ENCODE assay signal across 8 cellular contexts in the genomic region with DNA sequence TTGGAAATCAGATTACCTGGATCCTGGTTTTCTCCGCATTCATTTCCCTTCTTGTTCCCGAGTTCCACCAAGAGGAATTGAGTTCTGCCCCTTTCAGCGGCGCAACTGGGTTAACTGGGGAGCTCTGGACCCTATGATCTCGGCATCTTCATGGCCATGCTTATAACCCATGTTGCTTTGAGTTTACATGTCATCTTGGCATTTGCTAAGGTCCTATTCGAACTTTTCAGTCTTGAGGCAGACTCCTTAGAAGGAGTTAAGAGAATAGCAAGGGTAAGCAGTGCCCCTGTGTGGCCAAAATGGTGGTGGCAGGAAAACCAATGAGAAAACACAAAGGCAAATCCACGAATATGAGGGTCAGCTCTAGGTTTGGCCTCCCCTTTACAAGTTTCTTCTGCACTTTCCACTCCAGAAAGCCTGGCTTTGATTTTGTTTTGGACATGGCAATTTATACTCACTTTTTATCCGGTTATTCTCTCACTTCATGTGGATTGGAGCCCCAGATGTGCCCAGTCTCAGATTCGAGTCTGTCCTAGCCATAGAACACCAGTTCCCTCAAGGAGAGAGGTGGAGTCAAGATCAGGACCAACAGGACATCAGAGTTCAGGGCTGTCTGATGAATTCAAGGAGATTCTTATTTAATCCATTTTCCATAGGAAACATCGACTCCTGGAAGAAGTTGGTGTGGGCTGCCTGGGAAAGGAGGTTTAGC. TPM values are rescaled to one million over a fixed set of nuclear protein-coding genes. Genes with fewer than 3 reads are reported as not detected.
A peak's percentile ranks its signal among the peaks of the same experiment; 100 is the strongest.
DNase-seq lines count a peak whose midpoint lies in the region; FAIRE-seq and TF ChIP-seq lines count a peak whose summit lies in the region.

No MANE protein-coding gene starts in this region.

- H3K36me3 ChIP-seq in KMS-11 (ENCODE audit: insufficient read depth) (no peaks in the 10 kb centered on the region), astrocyte (ENCODE audit: insufficient read depth, low read length) (no peaks in the 10 kb centered on the region), hepatocyte (replicated peaks; ENCODE audit: insufficient read depth, low read depth) (no peaks in the 10 kb centered on the region)

- no peak overlapping the region for H3K27ac Mint-ChIP-seq in astrocyte (ENCODE audit: unreplicated experiment)

- peak; percentile 94 for FAIRE-seq in astrocyte (lab: Jason Lieb, UNC)

- no peaks in the 10 kb centered on the region for H3K9me3 Mint-ChIP-seq in astrocyte (ENCODE audit: unreplicated experiment)

- H3K9me3 ChIP-seq in astrocyte (ENCODE audit: insufficient read depth, low read depth, low read length) (no peaks in the 10 kb centered on the region), hepatocyte (ENCODE audit: low read depth) (no peaks in the 10 kb centered on the region)

- no peaks in the 10 kb centered on the region for H3K9me2 ChIP-seq in hepatocyte (replicated peaks; ENCODE audit: insufficient read depth)

- H3K4me1 Mint-ChIP-seq in astrocyte (ENCODE audit: low read depth, unreplicated experiment) = peaks cover 4% of the 10 kb centered on the region

- H3K4me3 ChIP-seq in KMS-11 (IDR thresholded peaks at IDR 0.05; ENCODE audit: insufficient read depth, low read depth, low read length) = no peak overlapping the region
- peak overlapping the region; percentile 55 for H3K4me3 ChIP-seq in astrocyte (ENCODE audit: insufficient read depth, low read depth, low read length)
- peak overlapping the region; percentile 56 for H3K4me3 ChIP-seq in hepatocyte

- TF ChIP-seq CTCF in C4-2B (conservative IDR thresholded peaks at IDR 0.05) (peak; percentile 90), KMS-11 (conservative IDR thresholded peaks at IDR 0.05; ENCODE audit: low read depth, low read length) (peak; percentile 80), astrocyte (IDR thresholded peaks at IDR 0.05; ENCODE audit: insufficient read depth, low read depth, low read length) (peak; percentile 93), hepatocyte (IDR thresholded peaks at IDR 0.05; ENCODE audit: poor library complexity) (peak; percentile 85)

- H3K36me3 Mint-ChIP-seq in astrocyte (ENCODE audit: low read depth, unreplicated experiment) = no peaks in the 10 kb centered on the region

- no peaks in the 10 kb centered on the region for H4K20me1 ChIP-seq in KMS-11 (ENCODE audit: insufficient read depth)
- H4K20me1 ChIP-seq in astrocyte (ENCODE audit: insufficient read depth, low read length) = no peaks in the 10 kb centered on the region
- no peaks in the 10 kb centered on the region for H4K20me1 ChIP-seq in hepatocyte (ENCODE audit: insufficient read depth, poor library complexity, severe bottlenecking)

- H3K79me2 ChIP-seq in KMS-11 (ENCODE audit: insufficient read depth, low read depth) (no peaks in the 10 kb centered on the region), astrocyte (ENCODE audit: insufficient read depth, low read length) (no peaks in the 10 kb centered on the region), hepatocyte (no peaks in the 10 kb centered on the region)

- 20% methylated on average over 10 of the region's 10 CpGs for WGBS in hepatocyte (ENCODE audit: low lambda C conversion rate, missing lambda C conversion rate)

- H3K27me3 Mint-ChIP-seq in astrocyte (ENCODE audit: low read depth, unreplicated experiment) = peaks cover 29% of the 10 kb centered on the region

- H3K4me1 ChIP-seq in KMS-11 (ENCODE audit: low read depth, poor library complexity, severe bottlenecking) (no peaks in the 10 kb centered on the region), astrocyte (ENCODE audit: insufficient read depth, low read length) (peaks cover 8% of the 10 kb centered on the region), hepatocyte (ENCODE audit: insufficient read depth) (no peaks in the 10 kb centered on the region)

- peak overlapping the region; percentile 83 for H3K4me3 Mint-ChIP-seq in astrocyte (ENCODE audit: unreplicated experiment)

- H2AFZ ChIP-seq in KMS-11 (ENCODE audit: low read depth) (peak overlapping the region; percentile 80), astrocyte (ENCODE audit: low read depth, low read length) (peak overlapping the region; percentile 77), hepatocyte (peak overlapping the region; percentile 60)

- no peak overlapping the region for H3K27ac ChIP-seq in C4-2B
- no peak overlapping the region for H3K27ac ChIP-seq in KMS-11
- H3K27ac ChIP-seq in astrocyte (ENCODE audit: low read depth, low read length) = no peak overlapping the region
- H3K27ac ChIP-seq in hepatocyte = no peak overlapping the region

- H3K4me2 ChIP-seq in KMS-11 (peak overlapping the region; percentile 43; the same call in 1 of the 2 replicates), astrocyte (ENCODE audit: low read length) (peak overlapping the region; percentile 92), hepatocyte (peak overlapping the region; percentile 97)

- DNase-seq in GM19240 (ENCODE audit: insufficient read length, low spot score) (peak; percentile 45), SW480 (ENCODE audit: low spot score) (peak; percentile 40), astrocyte (ENCODE audit: low read depth) (peak; percentile 49), hepatocyte (ENCODE audit: low spot score) (peak; percentile 63), putamen (ENCODE audit: low spot score) (peak; percentile 63), mesenteric fat pad (ENCODE audit: low spot score) (no peak)

- H3K9ac ChIP-seq in KMS-11 = no peak overlapping the region
- peak overlapping the region; percentile 62 for H3K9ac ChIP-seq in astrocyte (ENCODE audit: low read length)

- H3K27me3 ChIP-seq in KMS-11 (ENCODE audit: insufficient read depth, low read depth) (no peaks in the 10 kb centered on the region; the same call in 1 of the 2 replicates), astrocyte (ENCODE audit: insufficient read depth, low read length) (peaks cover 7% of the 10 kb centered on the region), hepatocyte (peaks cover 40% of the 10 kb centered on the region)

RNA-seq across cellular contexts. Expression of a gene that starts 55.3 kb away (rescaled TPM):
- total RNA-seq in astrocyte = 23.5 and 25.2 TPM in 2 replicates
- total RNA-seq in hepatocyte = 50.7 and 58.1 TPM in 2 replicates
- polyA plus RNA-seq in hepatocyte = 28.0 and 29.3 TPM in 2 replicates
- 26.4 TPM for total RNA-seq in mesenteric fat pad

Comparison
In these comparisons a context has a peak if more than half of its experiments do, and no peak if none do; other contexts are left out.
1. H3K4me2 ChIP-seq: peak in every context shown above with its lines; median percentile 97 in hepatocyte; 92 in astrocyte; 43 in KMS-11.